20 cellular contexts compared by ENCODE assay signal in the genomic region with DNA sequence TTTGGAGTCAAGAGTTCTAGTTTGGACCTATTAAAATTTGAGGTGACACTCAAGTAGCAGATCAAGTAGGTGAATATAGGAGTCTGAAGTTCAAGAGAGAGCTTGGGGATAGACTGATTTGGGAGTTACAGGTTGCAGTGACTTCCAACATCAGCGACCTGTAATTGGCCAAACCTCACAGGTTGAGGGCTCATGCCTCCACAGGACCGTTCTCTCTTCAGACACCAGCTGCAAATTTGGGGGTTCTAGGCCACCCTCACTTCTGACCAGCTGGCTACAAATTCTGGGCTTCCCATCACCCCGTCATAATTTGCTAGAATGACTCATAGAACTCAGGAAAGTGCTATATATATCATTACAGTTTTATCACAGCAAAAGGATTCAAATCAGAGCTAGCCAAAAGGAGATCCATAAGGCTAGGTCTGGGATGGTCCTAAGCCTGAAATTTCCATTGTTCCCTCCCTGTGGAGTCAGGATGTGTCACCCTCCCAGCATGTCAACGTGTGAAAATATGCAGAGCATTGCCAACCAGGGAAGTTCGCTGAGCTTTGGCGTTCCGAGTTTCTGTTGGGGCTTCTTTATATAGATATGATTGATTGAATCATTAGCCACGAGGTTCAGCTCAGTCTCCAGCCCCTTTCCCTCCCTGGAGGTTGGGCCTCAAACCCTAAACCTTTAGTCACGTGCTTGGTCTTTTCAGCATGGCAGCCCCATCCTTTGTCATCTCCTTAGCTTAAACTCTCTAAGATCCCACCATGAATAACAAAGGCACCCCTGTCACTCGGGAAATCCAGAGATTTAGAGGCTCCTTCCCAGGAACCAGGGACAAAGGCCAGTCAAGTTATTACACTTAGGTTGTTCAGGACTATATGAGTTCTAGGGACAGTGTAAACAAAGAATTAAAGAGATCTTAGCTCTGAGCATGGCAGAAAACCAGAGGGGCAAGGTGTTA. TPM values are rescaled to one million over a fixed set of nuclear protein-coding genes. Genes with fewer than 3 reads are reported as not detected.
DNase-seq lines count a peak whose midpoint lies in the region; ATAC-seq and TF ChIP-seq lines count a peak whose summit lies in the region.
"Had no signal": no experiment of that assay in that cellular context is flagged by ENCODE, and none has a peak within 500 bp of the region (broad histone marks: within the 10 kb centered on the region; RNA-seq: fewer than 3 reads in every experiment).

No MANE protein-coding gene starts in this region.

- intact Hi-C loops in natural killer cell (cut with micrococcal nuclease) (no loop called here), left ventricle myocardium superior (cut with micrococcal nuclease) (no loop called here)

- peaks cover 8 to 14% of the 10 kb centered on the region in 2 donors for H3K4me1 Mint-ChIP-seq in natural killer cell
- peaks cover 0 to 19% of the 10 kb centered on the region in 2 donors for H3K4me1 Mint-ChIP-seq in natural killer cell treated with Interleukin-12 subunit alpha and Interleukin-12 subunit beta and Interleukin-15 and Interleukin-18, amount 100 ng/mL, for 72 hours (ENCODE audit: low read depth in 2 of 2)

- no peak overlapping the region for H3K4me3 ChIP-seq in coronary artery
- H3K4me3 ChIP-seq: spleen had no signal

- no peaks in the 10 kb centered on the region for H3K36me3 Mint-ChIP-seq in natural killer cell
- H3K36me3 Mint-ChIP-seq in natural killer cell treated with Interleukin-12 subunit alpha and Interleukin-12 subunit beta and Interleukin-15 and Interleukin-18, amount 100 ng/mL, for 72 hours: peaks cover 15% of the 10 kb centered on the region

- no peaks in the 10 kb centered on the region for H3K27me3 Mint-ChIP-seq in natural killer cell (ENCODE audit: low read depth in 2 of 2)
- no peaks in the 10 kb centered on the region for H3K27me3 Mint-ChIP-seq in natural killer cell treated with Interleukin-12 subunit alpha and Interleukin-12 subunit beta and Interleukin-15 and Interleukin-18, amount 100 ng/mL, for 72 hours

- H3K27ac Mint-ChIP-seq in natural killer cell: peak overlapping the region; percentile 22 to 45
- peak overlapping the region in 1 of 2 donors; percentile 63 for H3K27ac Mint-ChIP-seq in natural killer cell treated with Interleukin-12 subunit alpha and Interleukin-12 subunit beta and Interleukin-15 and Interleukin-18, amount 100 ng/mL, for 72 hours

- H3K9me3 Mint-ChIP-seq in natural killer cell: no peaks in the 10 kb centered on the region
- no peaks in the 10 kb centered on the region for H3K9me3 Mint-ChIP-seq in natural killer cell treated with Interleukin-12 subunit alpha and Interleukin-12 subunit beta and Interleukin-15 and Interleukin-18, amount 100 ng/mL, for 72 hours

- ATAC-seq in natural killer cell (no peak), left ventricle myocardium superior (no peak)
- ATAC-seq in natural killer cell treated with Interleukin-12 subunit alpha and Interleukin-12 subunit beta and Interleukin-15 and Interleukin-18, amount 100 ng/mL, for 72 hours: no peak
- ATAC-seq: left lobe of liver had no signal

- peak overlapping the region; percentile 58 for H3K27ac ChIP-seq in caudate nucleus (ENCODE audit: low read depth, low read length)
- H3K27ac ChIP-seq in coronary artery: no peak overlapping the region
- H3K27ac ChIP-seq: spleen had no signal

- H3K4me3 Mint-ChIP-seq in natural killer cell: no peak overlapping the region
- H3K4me3 Mint-ChIP-seq in natural killer cell treated with Interleukin-12 subunit alpha and Interleukin-12 subunit beta and Interleukin-15 and Interleukin-18, amount 100 ng/mL, for 72 hours: no peak overlapping the region

- no peak for TF ChIP-seq CTCF in natural killer cell (IDR thresholded peaks at IDR 0.05)
- no peak for TF ChIP-seq CTCF in coronary artery (IDR thresholded peaks at IDR 0.05)

- DNase-seq in natural killer cell: no peak
- no peak for DNase-seq in natural killer cell treated with Interleukin-12 subunit alpha and Interleukin-12 subunit beta and Interleukin-15 and Interleukin-18, amount 100 ng/mL, for 72 hours (ENCODE audit: low spot score)
- peak in 5 of 61 donors; percentile 9 to 23 (median 16) for DNase-seq in caudate nucleus (lab: John Stamatoyannopoulos, UW)
- peak; percentile 51 to 75 for DNase-seq in lung microvascular endothelial cell (ENCODE audit: low read depth in 2 of 2)
- DNase-seq in effector CD8-positive, alpha-beta T cell (lab: John Stamatoyannopoulos, UW): no peak
- DNase-seq in coronary artery (ENCODE audit: low spot score): no peak
- no peak for DNase-seq in left ventricle myocardium superior
- DNase-seq in cerebellar cortex (ENCODE audit: low spot score): no peak
- DNase-seq: ACHN, activated gamma-delta T cell treated with Interleukin-2 at 50 U/mL for 16 hours, C1 segment of cervical spinal cord, KG1, midbrain, NCI-H1694 treated with DMSO at 0.1 percent for 48 hours, NCI-H748 treated with DMSO at 0.1 percent for 48 hours, Right ventricle myocardium superior, spleen, substantia nigra, SW 1271 had no signal

RNA-seq across cellular contexts. Expression of gene ZNF212, which starts 20.7 kb away (rescaled TPM):
- 10 to 100 TPM; 11.2 to 23.7 (median 17.0) TPM for total RNA-seq in natural killer cell
- 10 to 100 TPM; 11.5 to 19.9 TPM for total RNA-seq in natural killer cell treated with Interleukin-12 subunit alpha and Interleukin-12 subunit beta and Interleukin-15 and Interleukin-18, amount 100 ng/mL, for 72 hours
- 3.4 and 3.5 TPM in 2 replicates for total RNA-seq in lung microvascular endothelial cell
- total RNA-seq in left ventricle myocardium superior: 5.2 TPM

RNA-seq across cellular contexts. Expression of gene ZNF282, which starts 23.4 kb away (rescaled TPM):
- total RNA-seq in natural killer cell (10 to 100 TPM; 22.2 to 29.9 (median 26.0) TPM), lung microvascular endothelial cell (20.9 and 21.4 TPM in 2 replicates), left ventricle myocardium superior (14.5 TPM)
- 10 to 100 TPM; 37.4 to 46.7 TPM for total RNA-seq in natural killer cell treated with Interleukin-12 subunit alpha and Interleukin-12 subunit beta and Interleukin-15 and Interleukin-18, amount 100 ng/mL, for 72 hours

RNA-seq across cellular contexts. Expression of gene ZNF783, which starts 43.3 kb away (rescaled TPM):
- 10 to 100 TPM; 24.0 to 29.8 (median 28.3) TPM for total RNA-seq in natural killer cell
- 10 to 100 TPM; 14.0 to 27.9 TPM for total RNA-seq in natural killer cell treated with Interleukin-12 subunit alpha and Interleukin-12 subunit beta and Interleukin-15 and Interleukin-18, amount 100 ng/mL, for 72 hours
- total RNA-seq in lung microvascular endothelial cell: 2.4 and 4.8 TPM in 2 replicates
- total RNA-seq in left ventricle myocardium superior: 4.8 TPM

Comparison
In these comparisons a context has a peak if more than half of its experiments do, and no peak if none do; other contexts are left out.
1. DNase-seq: peak in lung microvascular endothelial cell (2 of 2); none in natural killer cell (single experiment), natural killer cell treated with Interleukin-12 subunit alpha and Interleukin-12 subunit beta and Interleukin-15 and Interleukin-18, amount 100 ng/mL, for 72 hours (single experiment), effector CD8-positive, alpha-beta T cell (single experiment), coronary artery (single experiment), left ventricle myocardium superior (single experiment) and cerebellar cortex (single experiment).